20 cellular contexts compared by ENCODE assay signal in genomic region chr16:17246974-17247718, GRCh38.
"Had no signal": no experiment of that assay in that cellular context is flagged by ENCODE, and none has a peak within 500 bp of the region (broad histone marks: within the 10 kb centered on the region; RNA-seq: fewer than 3 reads in every experiment).

No MANE protein-coding gene starts in this region.

- H3K4me3 ChIP-seq: heart right ventricle, lower lobe of right lung, psoas muscle, right atrium auricular region, tibial artery had no signal

- DNase-seq: activated CD4-positive, alpha-beta T cell treated with anti-CD3 and anti-CD28 coated beads for 36 hours; activated CD4-positive, alpha-beta T cell treated with anti-CD3 and anti-CD28 coated beads, Interleukin-2, amount 50 U/mL, for 48 hours; activated effector memory CD4-positive, alpha-beta T cell treated with Interleukin-2 at 50 U/mL for 16 hours; activated naive CD4-positive, alpha-beta T cell treated with anti-CD3 and anti-CD28 coated beads, Interleukin-2, amount 10 ng/mL, durations not matched to agents 7 days and 5 days; activated T-cell treated with anti-CD3 and anti-CD28 coated beads, Interleukin-2, amount 50 U/mL, for 72 hours; anterior cingulate cortex; dermis blood vessel endothelial cell; effector CD8-positive, alpha-beta T cell; erythroblast; foreskin fibroblast; heart right ventricle; left colon; lower lobe of right lung; naive thymus-derived CD4-positive, alpha-beta T cell; psoas muscle; stimulated activated CD4-positive, alpha-beta T cell treated with anti-CD3 and anti-CD28 coated beads, Interleukin-4, amount 100 ng/mL, for 24 hours; T1000; tibial artery had no signal

- H3K4me1 ChIP-seq: heart right ventricle, lower lobe of right lung, psoas muscle, right atrium auricular region, tibial artery had no signal

- H3K27me3 ChIP-seq: right atrium auricular region, tibial artery had no signal

- ATAC-seq: activated CD4-positive, alpha-beta T cell treated with anti-CD3 and anti-CD28 coated beads for 36 hours; heart right ventricle; left colon; lower lobe of right lung; naive thymus-derived CD4-positive, alpha-beta T cell; psoas muscle; WTC11 had no signal

- H3K27ac ChIP-seq: heart right ventricle, lower lobe of right lung, psoas muscle, right atrium auricular region, tibial artery had no signal

- H3K9me3 ChIP-seq: heart right ventricle, lower lobe of right lung, psoas muscle, right atrium auricular region, tibial artery had no signal

- H3K36me3 ChIP-seq: heart right ventricle, lower lobe of right lung, right atrium auricular region, tibial artery had no signal
